Comparison of ENCODE assay signal across 8 cellular contexts in the genomic region with DNA sequence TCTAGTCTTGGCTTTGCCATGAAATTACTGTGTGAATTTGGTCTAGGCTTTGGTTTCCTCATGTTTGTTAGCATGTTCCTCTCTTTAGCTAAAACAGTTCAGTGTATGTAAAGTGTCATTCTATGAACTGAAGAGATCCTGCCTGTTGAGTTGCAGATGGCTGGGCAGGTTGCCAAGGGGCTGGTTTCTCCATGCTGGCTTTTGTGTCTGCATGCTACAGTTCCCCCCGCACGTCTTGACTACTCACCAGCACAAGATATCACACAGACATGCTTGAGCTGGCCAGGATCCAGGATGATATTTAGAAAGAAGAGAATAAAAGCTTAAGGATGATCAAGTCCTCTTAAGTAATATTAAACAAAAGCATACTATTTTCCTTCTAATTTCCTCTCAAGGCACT.
DNase-seq lines count a peak whose midpoint lies in the region; ATAC-seq and TF ChIP-seq lines count a peak whose summit lies in the region.

No MANE protein-coding gene starts in this region.

- H3K4me1 Mint-ChIP-seq in activated CD8-positive, alpha-beta T cell treated with anti-CD3 and anti-CD28 coated beads for 36 hours (ENCODE audit: low read depth): peaks cover 5% of the 10 kb centered on the region
- H3K4me1 Mint-ChIP-seq in activated CD8-positive, alpha-beta T cell treated with anti-CD3 and anti-CD28 coated beads, Interleukin-2, amount 10 ng/mL, durations not matched to agents 7 days and 5 days (ENCODE audit: low read depth): no peaks in the 10 kb centered on the region
- H3K4me1 Mint-ChIP-seq in type B pancreatic cell (ENCODE audit: unreplicated experiment): peaks cover 24% of the 10 kb centered on the region

- H3K27me3 Mint-ChIP-seq in activated CD8-positive, alpha-beta T cell treated with anti-CD3 and anti-CD28 coated beads for 36 hours: no peaks in the 10 kb centered on the region
- H3K27me3 Mint-ChIP-seq in activated CD8-positive, alpha-beta T cell treated with anti-CD3 and anti-CD28 coated beads, Interleukin-2, amount 10 ng/mL, durations not matched to agents 7 days and 5 days (ENCODE audit: low read depth): no peaks in the 10 kb centered on the region
- H3K27me3 Mint-ChIP-seq in type B pancreatic cell: no peaks in the 10 kb centered on the region

- H3K9me3 Mint-ChIP-seq in activated CD8-positive, alpha-beta T cell treated with anti-CD3 and anti-CD28 coated beads for 36 hours: no peaks in the 10 kb centered on the region
- H3K9me3 Mint-ChIP-seq in activated CD8-positive, alpha-beta T cell treated with anti-CD3 and anti-CD28 coated beads, Interleukin-2, amount 10 ng/mL, durations not matched to agents 7 days and 5 days (ENCODE audit: insufficient read depth): no peaks in the 10 kb centered on the region
- H3K9me3 Mint-ChIP-seq in type B pancreatic cell: peaks cover 4% of the 10 kb centered on the region

- POLR2A ChIA-PET in activated CD8-positive, alpha-beta T cell treated with anti-CD3 and anti-CD28 coated beads for 36 hours (lab: Charles Lee): interaction anchor here (1.7 kb wide), 1 partner anchor 8 kb away, joined by 5 read pairs; no protein-coding TSS in a partner anchor
- POLR2A ChIA-PET in activated CD8-positive, alpha-beta T cell treated with anti-CD3 and anti-CD28 coated beads, Interleukin-2, amount 10 ng/mL, durations not matched to agents 7 days and 5 days (lab: Charles Lee): no interaction called here

- no peak for TF ChIP-seq CTCF in activated CD8-positive, alpha-beta T cell treated with anti-CD3 and anti-CD28 coated beads for 36 hours (IDR thresholded peaks at IDR 0.05)
- TF ChIP-seq CTCF in type B pancreatic cell (conservative IDR thresholded peaks at IDR 0.05): no peak

- intact Hi-C loops in activated CD8-positive, alpha-beta T cell treated with anti-CD3 and anti-CD28 coated beads for 36 hours (cut with micrococcal nuclease): no loop called here

- CTCF ChIA-PET in activated CD8-positive, alpha-beta T cell treated with anti-CD3 and anti-CD28 coated beads for 36 hours (lab: Charles Lee): interaction anchor here (1.2 kb wide), 1 partner anchor 89 kb away, joined by 4 read pairs; no protein-coding TSS in a partner anchor
- CTCF ChIA-PET in activated CD8-positive, alpha-beta T cell treated with anti-CD3 and anti-CD28 coated beads, Interleukin-2, amount 10 ng/mL, durations not matched to agents 7 days and 5 days (lab: Charles Lee): interaction anchor here (0.9 kb wide), 1 partner anchor 88 kb away, joined by 4 read pairs; no protein-coding TSS in a partner anchor

- peak; percentile 24 for ATAC-seq in activated CD8-positive, alpha-beta T cell treated with anti-CD3 and anti-CD28 coated beads for 36 hours
- no peak for ATAC-seq in activated CD8-positive, alpha-beta T cell treated with anti-CD3 and anti-CD28 coated beads, Interleukin-2, amount 10 ng/mL, durations not matched to agents 7 days and 5 days

- no peak overlapping the region for H3K27ac Mint-ChIP-seq in activated CD8-positive, alpha-beta T cell treated with anti-CD3 and anti-CD28 coated beads for 36 hours
- H3K27ac Mint-ChIP-seq in activated CD8-positive, alpha-beta T cell treated with anti-CD3 and anti-CD28 coated beads, Interleukin-2, amount 10 ng/mL, durations not matched to agents 7 days and 5 days: no peak overlapping the region
- no peak overlapping the region for H3K27ac Mint-ChIP-seq in type B pancreatic cell

- DNase-seq in activated CD8-positive, alpha-beta T cell treated with anti-CD3 and anti-CD28 coated beads for 36 hours: peak; percentile 70
- no peak for DNase-seq in activated CD8-positive, alpha-beta T cell treated with anti-CD3 and anti-CD28 coated beads, Interleukin-2, amount 10 ng/mL, durations not matched to agents 7 days and 5 days
- peak; percentile 93 for DNase-seq in NAMALWA (ENCODE audit: low spot score)
- peak; percentile 1 to 17 for DNase-seq in activated CD4-positive, alpha-beta T cell treated with anti-CD3 and anti-CD28 coated beads, Interleukin-2, amount 50 U/mL, for 4 hours
- peak; percentile 67 for DNase-seq in kidney tubule cell (ENCODE audit: low spot score)
- no peak for DNase-seq in type B pancreatic cell (ENCODE audit: extremely low spot score, unreplicated experiment)
- no peak for DNase-seq in effector CD8-positive, alpha-beta T cell (lab: John Stamatoyannopoulos, UW)
- DNase-seq in activated gamma-delta T cell treated with Interleukin-2 at 50 U/mL for 16 hours: no peak

- H3K4me3 Mint-ChIP-seq in activated CD8-positive, alpha-beta T cell treated with anti-CD3 and anti-CD28 coated beads for 36 hours: no peak overlapping the region
- no peak overlapping the region for H3K4me3 Mint-ChIP-seq in activated CD8-positive, alpha-beta T cell treated with anti-CD3 and anti-CD28 coated beads, Interleukin-2, amount 10 ng/mL, durations not matched to agents 7 days and 5 days
- H3K4me3 Mint-ChIP-seq in type B pancreatic cell: peak overlapping the region; percentile 61

- H3K36me3 Mint-ChIP-seq in activated CD8-positive, alpha-beta T cell treated with anti-CD3 and anti-CD28 coated beads for 36 hours (ENCODE audit: low read depth): no peaks in the 10 kb centered on the region
- H3K36me3 Mint-ChIP-seq in activated CD8-positive, alpha-beta T cell treated with anti-CD3 and anti-CD28 coated beads, Interleukin-2, amount 10 ng/mL, durations not matched to agents 7 days and 5 days (ENCODE audit: low read depth): no peaks in the 10 kb centered on the region
- H3K36me3 Mint-ChIP-seq in type B pancreatic cell: no peaks in the 10 kb centered on the region

Comparison
In these comparisons a context has a peak if more than half of its experiments do, and no peak if none do; other contexts are left out.
1. DNase-seq: peak in activated CD8-positive, alpha-beta T cell treated with anti-CD3 and anti-CD28 coated beads for 36 hours (single experiment), NAMALWA (single experiment), activated CD4-positive, alpha-beta T cell treated with anti-CD3 and anti-CD28 coated beads, Interleukin-2, amount 50 U/mL, for 4 hours (2 of 2) and kidney tubule cell (single experiment); none in activated CD8-positive, alpha-beta T cell treated with anti-CD3 and anti-CD28 coated beads, Interleukin-2, amount 10 ng/mL, durations not matched to agents 7 days and 5 days (single experiment), type B pancreatic cell (single experiment), effector CD8-positive, alpha-beta T cell (single experiment) and activated gamma-delta T cell treated with Interleukin-2 at 50 U/mL for 16 hours (single experiment).